ENCODE assay signal across 25 cellular contexts in genomic region chr15:27865323-27865922, GRCh38.
"Had no signal": no experiment of that assay in that cellular context is flagged by ENCODE, and none has a peak within 500 bp of the region (broad histone marks: within the 10 kb centered on the region; RNA-seq: fewer than 3 reads in every experiment).

No MANE protein-coding gene starts in this region.

- H3K4me1 Mint-ChIP-seq: activated naive CD4-positive, alpha-beta T cell treated with anti-CD3 and anti-CD28 coated beads, Interleukin-2, amount 10 ng/mL, durations not matched to agents 7 days and 5 days; activated naive CD8-positive, alpha-beta T cell treated with anti-CD3 and anti-CD28 coated beads, Interleukin-2, amount 10 ng/mL, durations not matched to agents 7 days and 5 days; immature natural killer cell; naive thymus-derived CD4-positive, alpha-beta T cell; T-helper 17 cell had no signal

- ATAC-seq: left colon; naive thymus-derived CD4-positive, alpha-beta T cell; right cardiac atrium; T-helper 17 cell had no signal

- H3K27ac Mint-ChIP-seq: activated naive CD4-positive, alpha-beta T cell treated with anti-CD3 and anti-CD28 coated beads, Interleukin-2, amount 10 ng/mL, durations not matched to agents 7 days and 5 days; activated naive CD8-positive, alpha-beta T cell treated with anti-CD3 and anti-CD28 coated beads, Interleukin-2, amount 10 ng/mL, durations not matched to agents 7 days and 5 days; immature natural killer cell; T-helper 17 cell had no signal

- H3K27ac ChIP-seq: ascending aorta, suprapubic skin, tibial artery had no signal

- H3K4me3 Mint-ChIP-seq: activated naive CD4-positive, alpha-beta T cell treated with anti-CD3 and anti-CD28 coated beads, Interleukin-2, amount 10 ng/mL, durations not matched to agents 7 days and 5 days; activated naive CD8-positive, alpha-beta T cell treated with anti-CD3 and anti-CD28 coated beads, Interleukin-2, amount 10 ng/mL, durations not matched to agents 7 days and 5 days; brain; immature natural killer cell; naive thymus-derived CD4-positive, alpha-beta T cell; T-helper 17 cell had no signal

- H3K4me1 ChIP-seq: ascending aorta, tibial artery had no signal

- DNase-seq: activated CD4-positive, alpha-beta T cell treated with anti-CD3 and anti-CD28 coated beads for 1 hour; activated effector memory CD4-positive, alpha-beta T cell treated with anti-CD3 and anti-CD28 coated beads, Interleukin-2, amount 50 U/mL, for 16 hours; activated naive CD4-positive, alpha-beta T cell treated with anti-CD3 and anti-CD28 coated beads, Interleukin-2, amount 10 ng/mL, durations not matched to agents 7 days and 5 days; activated naive CD8-positive, alpha-beta T cell treated with anti-CD3 and anti-CD28 coated beads, Interleukin-2, amount 10 ng/mL, durations not matched to agents 7 days and 5 days; caudate nucleus; foreskin fibroblast; head of caudate nucleus; hypothalamus; immature natural killer cell; kidney; left colon; midbrain; naive thymus-derived CD4-positive, alpha-beta T cell; occipital lobe; right cardiac atrium; stimulated activated CD4-positive, alpha-beta T cell treated with anti-CD3 and anti-CD28 coated beads, Interleukin-15, amount 100 ng/mL, for 24 hours; stimulated activated CD4-positive, alpha-beta T cell treated with anti-CD3 and anti-CD28 coated beads, Interleukin-2, amount 100 ng/mL, for 24 hours; stimulated activated naive CD4-positive, alpha-beta T cell; SW 1271; T-helper 17 cell; T1000; tibial artery had no signal

- H3K4me3 ChIP-seq: ascending aorta, suprapubic skin, tibial artery had no signal

- H3K27me3 ChIP-seq: ascending aorta, suprapubic skin, tibial artery had no signal

- H3K36me3 ChIP-seq: ascending aorta, suprapubic skin had no signal

- H3K36me3 Mint-ChIP-seq: activated naive CD4-positive, alpha-beta T cell treated with anti-CD3 and anti-CD28 coated beads, Interleukin-2, amount 10 ng/mL, durations not matched to agents 7 days and 5 days; activated naive CD8-positive, alpha-beta T cell treated with anti-CD3 and anti-CD28 coated beads, Interleukin-2, amount 10 ng/mL, durations not matched to agents 7 days and 5 days had no signal

- H3K27me3 Mint-ChIP-seq: activated naive CD4-positive, alpha-beta T cell treated with anti-CD3 and anti-CD28 coated beads, Interleukin-2, amount 10 ng/mL, durations not matched to agents 7 days and 5 days; activated naive CD8-positive, alpha-beta T cell treated with anti-CD3 and anti-CD28 coated beads, Interleukin-2, amount 10 ng/mL, durations not matched to agents 7 days and 5 days; T-helper 17 cell had no signal

- H3K9me3 ChIP-seq: ascending aorta, suprapubic skin had no signal
